ENCODE assay signal across 11 cellular contexts in genomic region chr15:70141376-70142071, GRCh38. TPM values are rescaled to one million over a fixed set of nuclear protein-coding genes. Genes with fewer than 3 reads are reported as not detected.
A peak's percentile ranks its signal among the peaks of the same experiment; 100 is the strongest.
DNase-seq lines count a peak whose midpoint lies in the region; ATAC-seq and TF ChIP-seq lines count a peak whose summit lies in the region.
"Had no signal": no experiment of that assay in that cellular context is flagged by ENCODE, and none has a peak within 500 bp of the region (broad histone marks: within the 10 kb centered on the region; RNA-seq: fewer than 3 reads in every experiment).

No MANE protein-coding gene starts in this region.

- H3K9me3 ChIP-seq in hepatocyte (ENCODE audit: low read depth) = no peaks in the 10 kb centered on the region
- H3K9me3 ChIP-seq: HAP-1 had no signal

- H3K36me3 Mint-ChIP-seq in activated CD4-positive, alpha-beta T cell treated with anti-CD3 and anti-CD28 coated beads, Interleukin-2, amount 10 ng/mL, durations not matched to agents 24 days and 14 days (ENCODE audit: low read depth) = no peaks in the 10 kb centered on the region
- H3K36me3 Mint-ChIP-seq in T-cell = no peaks in the 10 kb centered on the region
- H3K36me3 Mint-ChIP-seq in stimulated activated naive CD8-positive, alpha-beta T cell treated with anti-CD3 and anti-CD28 coated beads, Interleukin-15, Interleukin-2, amounts not matched to agents 100 ng/mL and 50 ng/mL, for 24 hours (ENCODE audit: low read depth) = no peaks in the 10 kb centered on the region

- H3K4me3 Mint-ChIP-seq in activated CD4-positive, alpha-beta T cell treated with anti-CD3 and anti-CD28 coated beads, Interleukin-2, amount 10 ng/mL, durations not matched to agents 24 days and 14 days = peak overlapping the region; percentile 3
- peak overlapping the region; percentile 56 to 79 (median 67) for H3K4me3 Mint-ChIP-seq in T-cell
- H3K4me3 Mint-ChIP-seq in stimulated activated naive CD8-positive, alpha-beta T cell treated with anti-CD3 and anti-CD28 coated beads, Interleukin-15, Interleukin-2, amounts not matched to agents 100 ng/mL and 50 ng/mL, for 24 hours = peak overlapping the region; percentile 50

- peaks cover 11% of the 10 kb centered on the region for H3K4me1 ChIP-seq in hepatocyte (ENCODE audit: insufficient read depth)
- H3K4me1 ChIP-seq: HAP-1 had no signal

- H4K20me1 ChIP-seq in hepatocyte (ENCODE audit: insufficient read depth, poor library complexity, severe bottlenecking) = no peaks in the 10 kb centered on the region

- H3K4me2 ChIP-seq in hepatocyte = peak overlapping the region; percentile 29

- peaks cover 42% of the 10 kb centered on the region for H3K27me3 Mint-ChIP-seq in activated CD4-positive, alpha-beta T cell treated with anti-CD3 and anti-CD28 coated beads, Interleukin-2, amount 10 ng/mL, durations not matched to agents 24 days and 14 days
- peaks cover 3 to 15% of the 10 kb centered on the region in 2 donors for H3K27me3 Mint-ChIP-seq in T-cell
- peaks cover 49% of the 10 kb centered on the region for H3K27me3 Mint-ChIP-seq in stimulated activated naive CD8-positive, alpha-beta T cell treated with anti-CD3 and anti-CD28 coated beads, Interleukin-15, Interleukin-2, amounts not matched to agents 100 ng/mL and 50 ng/mL, for 24 hours

- no peaks in the 10 kb centered on the region for H3K27me3 ChIP-seq in hepatocyte

- no peak for TF ChIP-seq CTCF in hepatocyte (IDR thresholded peaks at IDR 0.05; ENCODE audit: poor library complexity)

- CTCF ChIA-PET in T-cell (lab: Charles Lee) = interaction anchor here in 1 of 2 donors (1.0 kb wide), 1 partner anchor 678 kb away, joined by 3 read pairs; no protein-coding TSS in a partner anchor

- ATAC-seq in T-cell (replicated peaks in 1 of 4) (peak in 1 of 4 experiments; percentile 11), HG02852 (IDR thresholded peaks at IDR 0.05; ENCODE audit: unreplicated experiment) (no peak)

- DNase-seq in activated CD4-positive, alpha-beta T cell treated with anti-CD3 and anti-CD28 coated beads, Interleukin-2, amount 10 ng/mL, durations not matched to agents 24 days and 14 days = no peak
- DNase-seq in activated CD4-positive, alpha-beta T cell treated with anti-CD3 and anti-CD28 coated beads, Interleukin-2, amount 50 U/mL, for 1 hour = no peak
- no peak for DNase-seq in T-cell
- DNase-seq in hepatocyte (ENCODE audit: low spot score) = no peak
- DNase-seq in foreskin melanocyte = no peak
- DNase-seq in mucosa of gallbladder (ENCODE audit: low spot score) = no peak
- DNase-seq: activated CD4-positive, alpha-beta T cell treated with anti-CD3 and anti-CD28 coated beads for 1 hour; NCI-H82 had no signal

- H3K9me2 ChIP-seq in hepatocyte (replicated peaks; ENCODE audit: insufficient read depth) = no peaks in the 10 kb centered on the region

- H3K27ac ChIP-seq in hepatocyte = no peak overlapping the region

- no peaks in the 10 kb centered on the region for H3K36me3 ChIP-seq in hepatocyte (replicated peaks; ENCODE audit: insufficient read depth, low read depth)
- H3K36me3 ChIP-seq: HAP-1 had no signal

- no peak overlapping the region for H3K4me3 ChIP-seq in hepatocyte
- H3K4me3 ChIP-seq: HAP-1 had no signal

- H2AFZ ChIP-seq in hepatocyte = no peak overlapping the region

- peaks cover 28% of the 10 kb centered on the region for H3K4me1 Mint-ChIP-seq in activated CD4-positive, alpha-beta T cell treated with anti-CD3 and anti-CD28 coated beads, Interleukin-2, amount 10 ng/mL, durations not matched to agents 24 days and 14 days
- H3K4me1 Mint-ChIP-seq in T-cell = peaks cover 28 to 33% (median 29%) of the 10 kb centered on the region in 3 donors
- peaks cover 36% of the 10 kb centered on the region for H3K4me1 Mint-ChIP-seq in stimulated activated naive CD8-positive, alpha-beta T cell treated with anti-CD3 and anti-CD28 coated beads, Interleukin-15, Interleukin-2, amounts not matched to agents 100 ng/mL and 50 ng/mL, for 24 hours (ENCODE audit: low read depth)

- no peaks in the 10 kb centered on the region for H3K9me3 Mint-ChIP-seq in activated CD4-positive, alpha-beta T cell treated with anti-CD3 and anti-CD28 coated beads, Interleukin-2, amount 10 ng/mL, durations not matched to agents 24 days and 14 days
- no peaks in the 10 kb centered on the region for H3K9me3 Mint-ChIP-seq in T-cell
- no peaks in the 10 kb centered on the region for H3K9me3 Mint-ChIP-seq in stimulated activated naive CD8-positive, alpha-beta T cell treated with anti-CD3 and anti-CD28 coated beads, Interleukin-15, Interleukin-2, amounts not matched to agents 100 ng/mL and 50 ng/mL, for 24 hours

- no peaks in the 10 kb centered on the region for H3K79me2 ChIP-seq in hepatocyte

- intact Hi-C loops in activated CD4-positive, alpha-beta T cell treated with anti-CD3 and anti-CD28 coated beads, Interleukin-2, amount 10 ng/mL, durations not matched to agents 24 days and 14 days (cut with micrococcal nuclease) = loop anchor here (1.0 to 5.0 kb wide), 4 partner anchors 44 to 384 kb away; partner anchors contain the start of gene TLE3

- H3K27ac Mint-ChIP-seq in activated CD4-positive, alpha-beta T cell treated with anti-CD3 and anti-CD28 coated beads, Interleukin-2, amount 10 ng/mL, durations not matched to agents 24 days and 14 days = peak overlapping the region; percentile 59
- peak overlapping the region; percentile 34 to 53 for H3K27ac Mint-ChIP-seq in T-cell
- H3K27ac Mint-ChIP-seq in stimulated activated naive CD8-positive, alpha-beta T cell treated with anti-CD3 and anti-CD28 coated beads, Interleukin-15, Interleukin-2, amounts not matched to agents 100 ng/mL and 50 ng/mL, for 24 hours = peak overlapping the region; percentile 81

- 93% methylated on average over 10 of the region's 10 CpGs for WGBS in hepatocyte (ENCODE audit: low lambda C conversion rate, missing lambda C conversion rate)

- POLR2A ChIA-PET in T-cell (lab: Charles Lee) = interaction anchor here in 1 of 2 donors (0.9 kb wide), 1 partner anchor 9 kb away, joined by 3 read pairs; no protein-coding TSS in a partner anchor

RNA-seq across cellular contexts. Expression of gene TLE3, which starts 43.8 kb away (rescaled TPM):
- 111 and 118 TPM in 2 replicates for total RNA-seq in activated CD4-positive, alpha-beta T cell treated with anti-CD3 and anti-CD28 coated beads, Interleukin-2, amount 10 ng/mL, durations not matched to agents 24 days and 14 days
- total RNA-seq in T-cell = 100 to 1,000 TPM in 4 of 5 donors, 10 to 100 TPM in 1; 99.2 to 174 (median 160) TPM
- total RNA-seq in hepatocyte = 18.0 and 45.9 TPM in 2 replicates
- 21.2 and 32.8 TPM in 2 replicates for polyA plus RNA-seq in hepatocyte
- 42.5 TPM for total RNA-seq in mucosa of gallbladder

Comparison
In these comparisons a context has a peak if more than half of its experiments do, and no peak if none do; other contexts are left out.
1. H3K4me3 Mint-ChIP-seq: peak in every context shown above with its lines; median percentile 67 in T-cell; 50 in stimulated activated naive CD8-positive, alpha-beta T cell treated with anti-CD3 and anti-CD28 coated beads, Interleukin-15, Interleukin-2, amounts not matched to agents 100 ng/mL and 50 ng/mL, for 24 hours; 3 in activated CD4-positive, alpha-beta T cell treated with anti-CD3 and anti-CD28 coated beads, Interleukin-2, amount 10 ng/mL, durations not matched to agents 24 days and 14 days.